8 cellular contexts compared by ENCODE assay signal in the genomic region with DNA sequence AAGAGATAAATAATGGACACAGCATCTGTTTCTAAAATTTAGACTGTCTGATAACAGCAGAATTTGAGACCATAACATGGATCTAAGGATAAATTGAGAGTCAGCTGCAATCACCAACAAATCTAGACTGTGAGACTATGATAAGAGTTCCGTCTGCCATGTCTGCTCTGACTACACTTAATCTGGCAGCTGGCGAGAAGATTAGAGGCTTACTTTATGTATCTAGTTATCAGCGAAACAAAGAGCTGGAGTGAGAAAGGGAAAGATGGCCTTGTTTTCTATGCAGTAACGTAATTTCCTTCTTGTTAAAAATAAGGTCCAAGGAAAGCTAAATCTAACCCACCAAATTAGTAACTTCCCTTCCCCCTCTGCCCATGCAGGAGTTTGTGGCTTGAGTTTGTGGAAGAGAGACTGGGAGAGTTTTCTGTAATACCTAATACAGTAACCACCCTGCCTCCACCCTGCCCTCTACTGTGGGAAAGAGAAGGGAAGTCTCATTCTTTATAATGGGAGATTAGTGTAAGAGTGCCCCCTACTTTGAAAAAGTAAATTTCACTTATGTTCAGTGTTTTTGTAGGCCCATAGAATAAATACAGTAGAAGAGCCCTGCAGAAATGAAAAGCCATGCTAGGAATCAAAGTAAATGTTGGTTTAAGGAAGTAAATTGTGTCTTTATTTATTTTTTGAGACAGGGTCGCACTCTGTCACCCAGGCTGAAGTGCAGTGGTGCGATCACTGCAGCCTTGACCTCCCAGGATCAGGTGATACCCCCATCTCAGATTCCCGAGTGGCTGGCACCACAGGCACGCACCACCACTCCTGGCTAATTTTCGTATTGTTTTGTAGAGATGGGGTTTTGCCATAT. TPM values are rescaled to one million over a fixed set of nuclear protein-coding genes. Genes with fewer than 3 reads are reported as not detected.
A peak's percentile ranks its signal among the peaks of the same experiment; 100 is the strongest.
DNase-seq lines count a peak whose midpoint lies in the region; ATAC-seq and TF ChIP-seq lines count a peak whose summit lies in the region.

No MANE protein-coding gene starts in this region.

- peak overlapping the region; percentile 16 for H3K4me3 ChIP-seq in CD4-positive, CD25-positive, alpha-beta regulatory T cell (ENCODE audit: low read depth, low read length)
- H3K4me3 ChIP-seq in WI38 (ENCODE audit: low read depth, low read length) (no peak overlapping the region), fibroblast of pulmonary artery (replicated peaks; ENCODE audit: low read depth, low read length) (no peak overlapping the region), neutrophil (ENCODE audit: low read depth in 1 of 2, low read length in 1 of 2) (no peak overlapping the region)

- TF ChIP-seq CTCF in WI38 (IDR thresholded peaks at IDR 0.05; ENCODE audit: low read depth, low read length) (0 out of 2 replicates have a peak, but pooled peaks have one; percentile 13), fibroblast of pulmonary artery (IDR thresholded peaks at IDR 0.05; ENCODE audit: low read length, missing control alignments) (peak; percentile 53), neutrophil (IDR thresholded peaks at IDR 0.05) (peak; percentile 56)

- H3K4me1 Mint-ChIP-seq in CD4-positive, CD25-positive, alpha-beta regulatory T cell: peaks cover 56 to 89% (median 76%) of the 10 kb centered on the region in 4 donors

- no peaks in the 10 kb centered on the region for H3K9me3 ChIP-seq in CD4-positive, CD25-positive, alpha-beta regulatory T cell (ENCODE audit: control insufficient read depth in 2 of 2, low read length in 2 of 2)
- no peaks in the 10 kb centered on the region for H3K9me3 ChIP-seq in neutrophil

- no peak overlapping the region for H3K27ac ChIP-seq in CD4-positive, CD25-positive, alpha-beta regulatory T cell (ENCODE audit: insufficient read depth, low read length, poor library complexity, severe bottlenecking)
- H3K27ac ChIP-seq in neutrophil: peak overlapping the region; percentile 66

- H3K27ac Mint-ChIP-seq in CD4-positive, CD25-positive, alpha-beta regulatory T cell: peak overlapping the region; percentile 19 to 66 (median 62)

- H3K27me3 ChIP-seq in CD4-positive, CD25-positive, alpha-beta regulatory T cell (ENCODE audit: control insufficient read depth, insufficient read depth, low read length): no peaks in the 10 kb centered on the region
- H3K27me3 ChIP-seq in neutrophil: no peaks in the 10 kb centered on the region

- no peaks in the 10 kb centered on the region for H3K27me3 Mint-ChIP-seq in CD4-positive, CD25-positive, alpha-beta regulatory T cell

- no peaks in the 10 kb centered on the region for H3K9me3 Mint-ChIP-seq in CD4-positive, CD25-positive, alpha-beta regulatory T cell

- H3K36me3 Mint-ChIP-seq in CD4-positive, CD25-positive, alpha-beta regulatory T cell: peaks cover 16% of the 10 kb centered on the region

- peak; percentile 73 to 78 for ATAC-seq in CD4-positive, CD25-positive, alpha-beta regulatory T cell (ENCODE audit: low read depth in 2 of 2)
- ATAC-seq in GM18511 (IDR thresholded peaks at IDR 0.05; ENCODE audit: unreplicated experiment): peak; percentile 44
- no peak for ATAC-seq in HG02884 (IDR thresholded peaks at IDR 0.05; ENCODE audit: unreplicated experiment)
- ATAC-seq in GM18907 (IDR thresholded peaks at IDR 0.05; ENCODE audit: unreplicated experiment): no peak

- H3K4me3 Mint-ChIP-seq in CD4-positive, CD25-positive, alpha-beta regulatory T cell: peak overlapping the region; percentile 9 to 70 (median 16)

- peaks cover 86% of the 10 kb centered on the region for H3K4me1 ChIP-seq in CD4-positive, CD25-positive, alpha-beta regulatory T cell (ENCODE audit: control insufficient read depth, insufficient read depth, low read length, poor library complexity, severe bottlenecking)
- H3K4me1 ChIP-seq in neutrophil (ENCODE audit: control insufficient read depth in 1 of 2, insufficient read depth in 1 of 2, low read depth in 1 of 2, low read length in 1 of 2): peaks cover 72 to 75% of the 10 kb centered on the region in 2 experiments

- H3K36me3 ChIP-seq in CD4-positive, CD25-positive, alpha-beta regulatory T cell (ENCODE audit: control insufficient read depth, insufficient read depth, low read length): peaks cover 4% of the 10 kb centered on the region
- no peaks in the 10 kb centered on the region for H3K36me3 ChIP-seq in neutrophil

- peak; percentile 13 to 67 (median 66) for DNase-seq in CD4-positive, CD25-positive, alpha-beta regulatory T cell
- DNase-seq in MV-4-11 (lab: John Stamatoyannopoulos, UW): peak; percentile 92
- peak; percentile 60 for DNase-seq in fibroblast of pulmonary artery (ENCODE audit: low read depth)

RNA-seq across cellular contexts. Expression of a gene that starts 27.5 kb away (rescaled TPM):
- 293 TPM for total RNA-seq in CD4-positive, CD25-positive, alpha-beta regulatory T cell
- polyA plus RNA-seq in CD4-positive, CD25-positive, alpha-beta regulatory T cell: 10 to 100 TPM; 83.7 to 92.7 (median 89.7) TPM

Comparison
In these comparisons a context has a peak if more than half of its experiments do, and no peak if none do; other contexts are left out.
1. ATAC-seq: peak in CD4-positive, CD25-positive, alpha-beta regulatory T cell (2 of 2) and GM18511 (single experiment); none in HG02884 (single experiment) and GM18907 (single experiment).
2. Peak in every context shown above with its lines, with median percentiles within 50 percentile points of each other: DNase-seq and CTCF ChIP-seq.